ENCODE assay signal across 8 cellular contexts in genomic region chr1:56820755-56821461, GRCh38. TPM values are rescaled to one million over a fixed set of nuclear protein-coding genes. Genes with fewer than 3 reads are reported as not detected.
DNase-seq lines count a peak whose midpoint lies in the region; FAIRE-seq and TF ChIP-seq lines count a peak whose summit lies in the region.

No MANE protein-coding gene starts in this region.

- CTCF ChIA-PET in activated naive CD4-positive, alpha-beta T cell treated with anti-CD3 and anti-CD28 coated beads for 36 hours (lab: Charles Lee) = interaction anchor here (1.0 to 1.7 kb wide), 7 partner anchors 10 to 112 kb away, joined by 3 to 16 read pairs (median 5); no protein-coding TSS in a partner anchor

- intact Hi-C loops in activated naive CD4-positive, alpha-beta T cell treated with anti-CD3 and anti-CD28 coated beads for 36 hours (cut with micrococcal nuclease) = loop anchor here (5.0 kb wide), 4 partner anchors 64 to 1534 kb away; no protein-coding TSS in a partner anchor
- intact Hi-C loops in vagina (cut with DNase I) = no loop called here

- H3K36me3 Mint-ChIP-seq in activated naive CD4-positive, alpha-beta T cell treated with anti-CD3 and anti-CD28 coated beads for 36 hours (ENCODE audit: low read depth) = no peaks in the 10 kb centered on the region
- H3K36me3 Mint-ChIP-seq in glutamatergic neuron (ENCODE audit: unreplicated experiment) = no peaks in the 10 kb centered on the region

- peak; percentile 55 for DNase-seq in GM04504 (ENCODE audit: low read depth)
- peak; percentile 71 for DNase-seq in H54 (ENCODE audit: insufficient read length, low spot score)
- peak; percentile 61 for DNase-seq in LHCN-M2 (ENCODE audit: low read depth)
- peak; percentile 84 to 88 for DNase-seq in SJSA1 (ENCODE audit: low read depth in 1 of 2, low spot score in 2 of 2)
- DNase-seq in activated naive CD4-positive, alpha-beta T cell treated with anti-CD3 and anti-CD28 coated beads for 36 hours = peak; percentile 82
- peak; percentile 96 for DNase-seq in glutamatergic neuron
- peak; percentile 60 for DNase-seq in pons (ENCODE audit: low spot score)
- DNase-seq in vagina (ENCODE audit: extremely low spot score in 2 of 2) = no peak

- H3K4me1 Mint-ChIP-seq in activated naive CD4-positive, alpha-beta T cell treated with anti-CD3 and anti-CD28 coated beads for 36 hours (ENCODE audit: low read depth) = no peaks in the 10 kb centered on the region
- no peaks in the 10 kb centered on the region for H3K4me1 Mint-ChIP-seq in glutamatergic neuron (ENCODE audit: low read depth, unreplicated experiment)

- TF ChIP-seq CTCF in glutamatergic neuron (IDR thresholded peaks at IDR 0.05; ENCODE audit: partially characterized antibody, unreplicated experiment) (peak; percentile 93), vagina (IDR thresholded peaks at IDR 0.05) (peak; percentile 43 to 61 (median 45))

- H3K36me3 ChIP-seq in SJSA1 (no peaks in the 10 kb centered on the region), vagina (no peaks in the 10 kb centered on the region)

- 0 out of 2 replicates have a peak, but pooled peaks cover 5% of the 10 kb centered on the region for H3K27me3 ChIP-seq in SJSA1 (replicated peaks)
- no peaks in the 10 kb centered on the region for H3K27me3 ChIP-seq in vagina

- peaks cover 36% of the 10 kb centered on the region for H3K27me3 Mint-ChIP-seq in activated naive CD4-positive, alpha-beta T cell treated with anti-CD3 and anti-CD28 coated beads for 36 hours (ENCODE audit: low read depth)
- H3K27me3 Mint-ChIP-seq in glutamatergic neuron (ENCODE audit: unreplicated experiment) = peaks cover 3% of the 10 kb centered on the region

- H3K9me3 ChIP-seq in SJSA1 (replicated peaks) = no peaks in the 10 kb centered on the region
- H3K9me3 ChIP-seq in vagina = no peaks in the 10 kb centered on the region

- no peak overlapping the region for H3K4me3 Mint-ChIP-seq in activated naive CD4-positive, alpha-beta T cell treated with anti-CD3 and anti-CD28 coated beads for 36 hours
- no peak overlapping the region for H3K4me3 Mint-ChIP-seq in glutamatergic neuron (ENCODE audit: unreplicated experiment)

- no peaks in the 10 kb centered on the region for H3K9me3 Mint-ChIP-seq in activated naive CD4-positive, alpha-beta T cell treated with anti-CD3 and anti-CD28 coated beads for 36 hours
- no peaks in the 10 kb centered on the region for H3K9me3 Mint-ChIP-seq in glutamatergic neuron (ENCODE audit: unreplicated experiment)

- H3K27ac Mint-ChIP-seq in activated naive CD4-positive, alpha-beta T cell treated with anti-CD3 and anti-CD28 coated beads for 36 hours = no peak overlapping the region
- no peak overlapping the region for H3K27ac Mint-ChIP-seq in glutamatergic neuron (ENCODE audit: unreplicated experiment)

- TF ChIP-seq POLR2A in H54 (IDR thresholded peaks at IDR 0.05; ENCODE audit: low read depth, low read length) = no peak
- TF ChIP-seq POLR2A in vagina (IDR thresholded peaks at IDR 0.05) = no peak

- FAIRE-seq in H54 (lab: Jason Lieb, UNC) = peak; percentile 53

- H3K4me1 ChIP-seq in SJSA1 (replicated peaks) (peaks cover 21% of the 10 kb centered on the region), vagina (peaks cover 17% of the 10 kb centered on the region)

- H3K27ac ChIP-seq in SJSA1 (peak overlapping the region; percentile 30; the same call in 1 of the 2 replicates), vagina (no peak overlapping the region)

- H3K4me3 ChIP-seq in SJSA1 (no peak overlapping the region), vagina (no peak overlapping the region)

RNA-seq across cellular contexts. Expression of gene FYB2, which starts 1.7 kb away (rescaled TPM):
- not detected in 2 replicates for total RNA-seq in LHCN-M2 (2014; rRNA removed)
- not detected for polyA plus RNA-seq in LHCN-M2 (2012)
- 0.58 TPM in 1 of 2 replicates, not detected in the other for total RNA-seq in SJSA1 (2014; rRNA removed; shearing (Covaris generic))
- not detected for total RNA-seq in activated naive CD4-positive, alpha-beta T cell treated with anti-CD3 and anti-CD28 coated beads for 36 hours
- total RNA-seq in glutamatergic neuron (ENCODE audit: unreplicated experiment) = not detected
- total RNA-seq in vagina = not detected

RNA-seq across cellular contexts. Expression of gene C8A, which starts 33.7 kb away (rescaled TPM):
- total RNA-seq in LHCN-M2 (2014; rRNA removed) = not detected in 2 replicates
- not detected for polyA plus RNA-seq in LHCN-M2 (2012)
- not detected in 2 replicates for total RNA-seq in SJSA1 (2014; rRNA removed; shearing (Covaris generic))
- total RNA-seq in activated naive CD4-positive, alpha-beta T cell treated with anti-CD3 and anti-CD28 coated beads for 36 hours = not detected
- not detected for total RNA-seq in glutamatergic neuron (ENCODE audit: unreplicated experiment)
- total RNA-seq in vagina = not detected

Comparison
In these comparisons a context has a peak if more than half of its experiments do, and no peak if none do; other contexts are left out.
1. DNase-seq: peak in GM04504 (single experiment), H54 (single experiment), LHCN-M2 (single experiment), SJSA1 (2 of 2), activated naive CD4-positive, alpha-beta T cell treated with anti-CD3 and anti-CD28 coated beads for 36 hours (single experiment), glutamatergic neuron (single experiment) and pons (single experiment); none in vagina (0 of 2).